8 cellular contexts compared by ENCODE assay signal in genomic region chr22:37803636-37804371, GRCh38. TPM values are rescaled to one million over a fixed set of nuclear protein-coding genes. Genes with fewer than 3 reads are reported as not detected.
DNase-seq lines count a peak whose midpoint lies in the region; ATAC-seq, FAIRE-seq and TF ChIP-seq lines count a peak whose summit lies in the region.

No MANE protein-coding gene starts in this region.

- no peaks in the 10 kb centered on the region for H3K9me3 Mint-ChIP-seq in astrocyte (ENCODE audit: unreplicated experiment)

- no peak for DNase-seq in astrocyte (ENCODE audit: low read depth)
- no peak for DNase-seq in SHP77 treated with DMSO at 0.1 percent for 48 hours (lab: John Stamatoyannopoulos, UW)
- no peak for DNase-seq in omental fat pad (ENCODE audit: low spot score)

- peak overlapping the region; percentile 97 for H3K4me2 ChIP-seq in astrocyte (ENCODE audit: low read length)

- peaks cover 26% of the 10 kb centered on the region for H3K27me3 Mint-ChIP-seq in astrocyte (ENCODE audit: low read depth, unreplicated experiment)

- H3K27me3 ChIP-seq in ACC112 (ENCODE audit: insufficient read depth, low read length) (no peaks in the 10 kb centered on the region), astrocyte (ENCODE audit: insufficient read depth, low read length) (no peaks in the 10 kb centered on the region), mucosa of stomach (ENCODE audit: control insufficient read depth, insufficient read depth, low read length) (peaks cover 3% of the 10 kb centered on the region)

- peak overlapping the region; percentile 80 for H3K27ac Mint-ChIP-seq in astrocyte (ENCODE audit: unreplicated experiment)

- no peak for FAIRE-seq in astrocyte (lab: Jason Lieb, UNC)

- H3K79me2 ChIP-seq in ACC112 (ENCODE audit: control insufficient read depth, insufficient read depth, low read length, unreplicated experiment), result peaks cover 17% of the 10 kb centered on the region
- peaks cover 5% of the 10 kb centered on the region for H3K79me2 ChIP-seq in astrocyte (ENCODE audit: insufficient read depth, low read length)

- peaks cover 6% of the 10 kb centered on the region for H3K4me1 Mint-ChIP-seq in astrocyte (ENCODE audit: low read depth, unreplicated experiment)

- TF ChIP-seq CTCF in HEK293 (tag by site-specific recombination; IDR thresholded peaks at IDR 0.05) (no peak), astrocyte (IDR thresholded peaks at IDR 0.05; ENCODE audit: insufficient read depth, low read depth, low read length) (no peak), omental fat pad (IDR thresholded peaks at IDR 0.05) (no peak)

- no peak overlapping the region for H2AFZ ChIP-seq in ACC112 (ENCODE audit: low read length, unreplicated experiment)
- peak overlapping the region; percentile 52 for H2AFZ ChIP-seq in astrocyte (ENCODE audit: low read depth, low read length)

- H3K36me3 ChIP-seq in ACC112 (ENCODE audit: insufficient read depth, low read length) (no peaks in the 10 kb centered on the region), HEK293 (ENCODE audit: control insufficient read depth in 2 of 2, insufficient read depth in 1 of 2, low read length in 2 of 2) (no peaks in the 10 kb centered on the region), astrocyte (ENCODE audit: insufficient read depth, low read length) (no peaks in the 10 kb centered on the region), mucosa of stomach (ENCODE audit: control insufficient read depth, insufficient read depth, low read length) (no peaks in the 10 kb centered on the region)

- H3K4me3 ChIP-seq in ACC112 (ENCODE audit: low read depth, low read length) (peak overlapping the region; percentile 94; the same call in 1 of the 2 replicates), HEK293 (ENCODE audit: low read depth, low read length) (no peak overlapping the region; the same call in 1 of the 2 replicates), astrocyte (ENCODE audit: insufficient read depth, low read depth, low read length) (no peak overlapping the region), mucosa of stomach (ENCODE audit: low read length) (peak overlapping the region; percentile 35)

- ATAC-seq in GM18909 (IDR thresholded peaks at IDR 0.05; ENCODE audit: poor library complexity, unreplicated experiment), result no peak
- no peak for ATAC-seq in HG03432 (IDR thresholded peaks at IDR 0.05; ENCODE audit: unreplicated experiment)
- ATAC-seq in omental fat pad (ENCODE audit: low FRiP score), result no peak

- H3K9ac ChIP-seq in astrocyte (ENCODE audit: low read length), result peak overlapping the region; percentile 87
- peak overlapping the region; percentile 82 for H3K9ac ChIP-seq in mucosa of stomach (ENCODE audit: low read length)

- peaks cover 4% of the 10 kb centered on the region for H4K20me1 ChIP-seq in astrocyte (ENCODE audit: insufficient read depth, low read length)

- H3K4me3 Mint-ChIP-seq in astrocyte (ENCODE audit: unreplicated experiment), result peak overlapping the region; percentile 84

- CTCF ChIA-PET in HEK293 (lab: Yijun Ruan, JAX), result interaction anchor here (0.7 to 1.1 kb wide), 2 partner anchors 59 to 260 kb away, joined by 3 to 5 read pairs; no protein-coding TSS in a partner anchor

- POLR2A ChIA-PET in HEK293 (lab: Yijun Ruan, JAX), result interaction anchor here (0.6 to 1.8 kb wide), 5 partner anchors 14 to 142 kb away, joined by 3 to 14 read pairs (median 3); partner anchors contain the start of genes ANKRD54 and LGALS1

- no peak overlapping the region for H3K27ac ChIP-seq in ACC112 (ENCODE audit: low read depth, low read length)
- peak overlapping the region; percentile 80; the same call in 1 of the 2 replicates for H3K27ac ChIP-seq in HEK293 (ENCODE audit: extremely low read depth, low read depth, low read length)
- H3K27ac ChIP-seq in astrocyte (ENCODE audit: low read depth, low read length), result no peak overlapping the region

- H3K9me3 ChIP-seq in HEK293 (ENCODE audit: control insufficient read depth, insufficient read depth, low read depth, low read length) (no peaks in the 10 kb centered on the region), astrocyte (ENCODE audit: insufficient read depth, low read depth, low read length) (no peaks in the 10 kb centered on the region), mucosa of stomach (ENCODE audit: control insufficient read depth, low read length) (no peaks in the 10 kb centered on the region)

- peaks cover 1% of the 10 kb centered on the region for H3K36me3 Mint-ChIP-seq in astrocyte (ENCODE audit: low read depth, unreplicated experiment)

- peaks cover 3% of the 10 kb centered on the region for H3K4me1 ChIP-seq in ACC112 (ENCODE audit: control insufficient read depth, insufficient read depth, low read length, unreplicated experiment)
- peaks cover 6% of the 10 kb centered on the region; the same call in 1 of the 2 replicates for H3K4me1 ChIP-seq in HEK293 (ENCODE audit: control insufficient read depth, insufficient read depth, low read length)
- H3K4me1 ChIP-seq in astrocyte (ENCODE audit: insufficient read depth, low read length), result peaks cover 44% of the 10 kb centered on the region
- peaks cover 35% of the 10 kb centered on the region for H3K4me1 ChIP-seq in mucosa of stomach (ENCODE audit: control insufficient read depth, insufficient read depth, low read length)

TF ChIP-seq in HEK293, 187 proteins besides CTCF, POLR2A, EP300 and RAD21:
- TF ChIP-seq ZBTB20 (tag by site-specific recombination; IDR thresholded peaks at IDR 0.05) (peak; percentile 80), ZNF571 (tag by site-specific recombination; IDR thresholded peaks at IDR 0.05) (no peak), ZNF433 (tag by site-specific recombination; IDR thresholded peaks at IDR 0.05; ENCODE audit: low read depth) (no peak), MYNN (tag by site-specific recombination; IDR thresholded peaks at IDR 0.05; ENCODE audit: borderline replicate concordance) (no peak), ZNF837 (tag by site-specific recombination; IDR thresholded peaks at IDR 0.05) (no peak), PATZ1 (tag by site-specific recombination; IDR thresholded peaks at IDR 0.05) (0 out of 2 replicates have a peak, but pooled peaks have one; percentile 9), YY2 (tag by site-specific recombination; IDR thresholded peaks at IDR 0.05) (no peak), ZNF510 (tag by site-specific recombination; IDR thresholded peaks at IDR 0.05; ENCODE audit: insufficient replicate concordance) (no peak), ZNF624 (tag by site-specific recombination; IDR thresholded peaks at IDR 0.05) (no peak), ZNF324 (tag by site-specific recombination; IDR thresholded peaks at IDR 0.05) (no peak)

RNA-seq across cellular contexts. Expression of gene GCAT, which starts 3.9 kb away (rescaled TPM):
- total RNA-seq in astrocyte (12.8 and 14.3 TPM in 2 replicates), omental fat pad (10 to 100 TPM in 1 of 4 donors, 1 to 10 TPM in 3; 6.5 to 12.0 (median 8.9) TPM)

RNA-seq across cellular contexts. Expression of gene GALR3, which starts 19.4 kb away (rescaled TPM):
- total RNA-seq in astrocyte (not detected in 2 replicates), omental fat pad (not detected)

RNA-seq across cellular contexts. Expression of gene ANKRD54, which starts 40.3 kb away (rescaled TPM):
- total RNA-seq in astrocyte, result 19.9 and 21.5 TPM in 2 replicates
- 10 to 100 TPM; 21.7 to 43.6 (median 28.6) TPM for total RNA-seq in omental fat pad

RNA-seq across cellular contexts. Expression of gene EIF3L, which starts 45.4 kb away (rescaled TPM):
- total RNA-seq in astrocyte (294 and 323 TPM in 2 replicates), omental fat pad (100 to 1,000 TPM; 303 to 410 (median 328) TPM)

Comparison
In these comparisons a context has a peak if more than half of its experiments do, and no peak if none do; other contexts are left out.
1. H3K4me3 ChIP-seq: peak in ACC112 (single experiment) and mucosa of stomach (single experiment); none in HEK293 (single experiment) and astrocyte (single experiment).